ENCODE assay signal across 8 cellular contexts in genomic region chr12:106301241-106301610, GRCh38. TPM values are rescaled to one million over a fixed set of nuclear protein-coding genes. Genes with fewer than 3 reads are reported as not detected.
DNase-seq lines count a peak whose midpoint lies in the region; ATAC-seq and TF ChIP-seq lines count a peak whose summit lies in the region.

No MANE protein-coding gene starts in this region.

- TF ChIP-seq CTCF in fibroblast of lung (conservative IDR thresholded peaks at IDR 0.05 in 1 of 2, IDR thresholded peaks at IDR 0.05 in 1 of 2; ENCODE audit: low read depth in 1 of 2, low read length in 2 of 2) (no peak), sigmoid colon (IDR thresholded peaks at IDR 0.05) (no peak)

- H3K9me3 ChIP-seq in SK-N-MC (ENCODE audit: low read depth, low read length) (no peaks in the 10 kb centered on the region), fibroblast of lung (ENCODE audit: control insufficient read depth, insufficient read depth, low read depth, low read length) (no peaks in the 10 kb centered on the region), sigmoid colon (no peaks in the 10 kb centered on the region)

- 0 to 9% methylated on average over 1 of the region's 1 CpG for WGBS in sigmoid colon, 2 donors

- intact Hi-C loops in sigmoid colon (cut with DNase I) = loop anchor here (5.0 kb wide), 3 partner anchors 56 to 471 kb away; partner anchors contain the start of genes NUAK1, POLR3B and RIC8B

- H3K27ac ChIP-seq in SK-N-MC (peak overlapping the region; percentile 63; the same call in 1 of the 2 replicates), fibroblast of lung (ENCODE audit: insufficient read depth, low read length) (no peak overlapping the region), sigmoid colon (peak overlapping the region; percentile 83 to 98 (median 95))

- H3K4me1 ChIP-seq in fibroblast of lung (ENCODE audit: control insufficient read depth, extremely low read depth, insufficient read depth, low read length) = peaks cover 2% of the 10 kb centered on the region
- H3K4me1 ChIP-seq in sigmoid colon = peaks cover 0 to 41% (median 40%) of the 10 kb centered on the region in 4 donors

- H3K36me3 ChIP-seq in SK-N-MC (ENCODE audit: insufficient read depth, low read length) (no peaks in the 10 kb centered on the region), fibroblast of lung (ENCODE audit: control insufficient read depth, insufficient read depth, low read length) (no peaks in the 10 kb centered on the region), sigmoid colon (no peaks in the 10 kb centered on the region)

- DNase-seq in GM04503 (ENCODE audit: low read depth) = peak; percentile 73
- no peak for DNase-seq in SK-N-MC (ENCODE audit: low read depth, low spot score)
- peak in 1 of 2 donors; percentile 34 for DNase-seq in fibroblast of lung (ENCODE audit: low read depth in 2 of 2)
- DNase-seq in sigmoid colon = no peak
- DNase-seq in NCI-H1105 (lab: John Stamatoyannopoulos, UW) = no peak
- no peak for DNase-seq in NCI-H2029 treated with DMSO at 0.1 percent for 48 hours (lab: John Stamatoyannopoulos, UW)
- no peak for DNase-seq in HEK293T (ENCODE audit: extremely low spot score)

- H3K27me3 ChIP-seq in fibroblast of lung (ENCODE audit: control insufficient read depth, insufficient read depth, low read length) (no peaks in the 10 kb centered on the region), sigmoid colon (no peaks in the 10 kb centered on the region)

- H3K9ac ChIP-seq in SK-N-MC (ENCODE audit: insufficient read length) = no peak overlapping the region
- no peak overlapping the region for H3K9ac ChIP-seq in fibroblast of lung (ENCODE audit: insufficient read depth, low read length)

- H3K4me3 ChIP-seq in SK-N-MC (peak overlapping the region; percentile 81), fibroblast of lung (replicated peaks in 1 of 4; ENCODE audit: control extremely low read depth in 1 of 4, insufficient read depth in 1 of 4, low read depth in 3 of 4, low read length in 4 of 4) (no peak overlapping the region), sigmoid colon (no peak overlapping the region)

- peak overlapping the region; percentile 96 for H3K4me2 ChIP-seq in fibroblast of lung (ENCODE audit: extremely low read depth, insufficient read depth, low read length)

- no peaks in the 10 kb centered on the region for H3K79me2 ChIP-seq in fibroblast of lung (ENCODE audit: control insufficient read depth, insufficient read depth, low read length)

- POLR2A ChIA-PET in HEK293T (lab: Yijun Ruan, JAX) = interaction anchor here (0.7 to 2.1 kb wide), 3 partner anchors 10 to 833 kb away, joined by 3 to 8 read pairs (median 4); no protein-coding TSS in a partner anchor

- H2AFZ ChIP-seq in fibroblast of lung (ENCODE audit: low read length) = no peak overlapping the region

- CTCF ChIA-PET in HEK293T (lab: Yijun Ruan, JAX) = no interaction called here

- ATAC-seq in GM19463 (IDR thresholded peaks at IDR 0.05; ENCODE audit: unreplicated experiment) = no peak

- no peak for TF ChIP-seq POLR2A in sigmoid colon (IDR thresholded peaks at IDR 0.05)

- H4K20me1 ChIP-seq in fibroblast of lung (ENCODE audit: control insufficient read depth, extremely low read depth, insufficient read depth, low read length) = no peaks in the 10 kb centered on the region

- TF ChIP-seq EP300 in sigmoid colon (IDR thresholded peaks at IDR 0.05) = no peak

TF ChIP-seq in HEK293T, 16 proteins besides CTCF, POLR2A, EP300 and RAD21:
- TF ChIP-seq SP1 (IDR thresholded peaks at IDR 0.05) (no peak), CTBP1 (IDR thresholded peaks at IDR 0.05; ENCODE audit: borderline replicate concordance) (no peak), PKNOX1 (IDR thresholded peaks at IDR 0.05) (no peak), ARNT (IDR thresholded peaks at IDR 0.05) (no peak), LEF1 (IDR thresholded peaks at IDR 0.05; ENCODE audit: borderline replicate concordance) (no peak), FOXM1 (IDR thresholded peaks at IDR 0.05; ENCODE audit: borderline replicate concordance) (no peak), ELF4 (IDR thresholded peaks at IDR 0.05) (no peak), ZNF384 (IDR thresholded peaks at IDR 0.05) (no peak)

RNA-seq across cellular contexts. Expression of gene TCP11L2, which starts 1.3 kb away (rescaled TPM):
- total RNA-seq in fibroblast of lung = 48.0 and 82.6 TPM in 2 replicates
- 9.9 and 23.6 TPM in 2 replicates for polyA plus RNA-seq in fibroblast of lung
- 3.9 and 9.2 TPM in 2 replicates for polyA plus RNA-seq in fibroblast of lung (2012)
- 28.0 and 28.8 TPM in 2 replicates for polyA minus RNA-seq in fibroblast of lung (ENCODE audit: low replicate concordance)
- total RNA-seq in sigmoid colon = 10 to 100 TPM; 38.4 to 53.5 (median 49.3) TPM
- 1 to 10 TPM; 3.0 to 9.5 (median 9.3) TPM for polyA plus RNA-seq in sigmoid colon

RNA-seq across cellular contexts. Expression of gene CKAP4, which starts 53.4 kb away (rescaled TPM):
- total RNA-seq in fibroblast of lung (72.7 and 132 TPM in 2 replicates), sigmoid colon (10 to 100 TPM; 23.2 to 35.7 (median 25.5) TPM)
- polyA plus RNA-seq in fibroblast of lung (247 and 282 TPM in 2 replicates), sigmoid colon (10 to 100 TPM in 2 of 3 donors, 1 to 10 TPM in 1; 9.2 to 49.1 (median 11.4) TPM)
- 236 and 260 TPM in 2 replicates for polyA plus RNA-seq in fibroblast of lung (2012)
- 69.3 and 70.2 TPM in 2 replicates for polyA minus RNA-seq in fibroblast of lung (ENCODE audit: low replicate concordance)

RNA-seq across cellular contexts. Expression of gene POLR3B, which starts 56.3 kb away (rescaled TPM):
- total RNA-seq in fibroblast of lung (9.0 and 9.9 TPM in 2 replicates), sigmoid colon (1 to 10 TPM; 3.9 to 5.4 (median 4.8) TPM)
- polyA plus RNA-seq in fibroblast of lung (13.6 and 14.1 TPM in 2 replicates), sigmoid colon (1 to 10 TPM; 1.8 to 4.0 (median 3.5) TPM)
- 10.4 TPM in 2 replicates for polyA plus RNA-seq in fibroblast of lung (2012)
- polyA minus RNA-seq in fibroblast of lung (ENCODE audit: low replicate concordance) = 2.9 and 7.8 TPM in 2 replicates
